10 cellular contexts compared by ENCODE assay signal in the genomic region with DNA sequence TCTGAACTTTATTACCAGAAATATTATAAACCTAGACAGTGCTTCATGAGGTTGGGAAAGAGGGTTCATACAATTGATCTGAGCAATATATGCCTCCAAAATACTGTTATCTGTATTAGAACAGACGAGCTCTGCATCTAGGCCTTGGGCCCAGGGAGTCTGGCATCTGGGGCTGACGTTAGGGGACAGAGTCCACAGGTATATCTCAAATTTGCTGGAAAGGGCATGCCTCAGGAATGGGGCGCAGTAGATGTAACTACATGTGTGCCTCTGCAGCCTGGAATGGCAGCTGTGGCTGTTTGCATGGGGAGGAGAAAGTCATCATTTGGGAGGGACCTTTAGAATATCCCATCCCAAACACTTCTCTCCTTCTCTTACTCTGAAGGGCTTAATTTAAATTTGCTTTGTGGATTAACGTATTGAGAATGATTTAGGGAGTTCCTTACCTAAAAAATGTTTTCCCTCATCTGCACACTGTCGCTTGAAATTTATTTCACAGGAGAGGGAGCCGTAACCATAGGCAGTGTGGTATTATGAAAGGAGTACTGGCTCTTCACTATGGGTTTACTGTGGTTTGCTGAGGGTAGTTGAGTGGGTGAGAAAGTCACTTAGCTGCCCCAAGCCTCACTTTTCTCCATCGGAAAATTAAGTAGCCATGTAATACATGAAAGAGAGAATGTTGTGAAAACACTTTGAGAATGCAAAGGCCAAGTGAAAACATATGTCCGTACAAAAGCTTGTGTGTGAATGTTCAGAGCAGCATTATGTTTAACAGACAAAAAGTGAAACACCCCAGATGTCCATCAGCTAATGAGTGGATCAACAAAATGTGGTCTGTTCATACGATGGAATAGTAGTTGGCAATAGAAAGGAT. TPM values are rescaled to one million over a fixed set of nuclear protein-coding genes. Genes with fewer than 3 reads are reported as not detected.
DNase-seq lines count a peak whose midpoint lies in the region; ATAC-seq and TF ChIP-seq lines count a peak whose summit lies in the region.
"Had no signal": no experiment of that assay in that cellular context is flagged by ENCODE, and none has a peak within 500 bp of the region (broad histone marks: within the 10 kb centered on the region; RNA-seq: fewer than 3 reads in every experiment).

No MANE protein-coding gene starts in this region.

- intact Hi-C loops in activated CD4-positive, alpha-beta memory T cell treated with anti-CD3 and anti-CD28 coated beads for 36 hours (cut with micrococcal nuclease), result no loop called here
- intact Hi-C loops in left colon (cut with DNase I, micrococcal nuclease) (no loop called here), spleen (cut with DNase I; ENCODE audit: low total_unique reads) (loop anchor here (10.0 kb wide), 2 partner anchors 75 to 85 kb away; no protein-coding TSS in a partner anchor)

- H3K4me3 Mint-ChIP-seq in activated CD4-positive, alpha-beta memory T cell treated with anti-CD3 and anti-CD28 coated beads for 36 hours, result no peak overlapping the region
- H3K4me3 Mint-ChIP-seq in activated CD4-positive, alpha-beta memory T cell treated with anti-CD3 and anti-CD28 coated beads, Interleukin-2, amount 10 ng/mL, durations not matched to agents 7 days and 5 days, result no peak overlapping the region
- H3K4me3 Mint-ChIP-seq in activated naive CD8-positive, alpha-beta T cell, result peak overlapping the region; percentile 15

- H3K36me3 Mint-ChIP-seq in activated CD4-positive, alpha-beta memory T cell treated with anti-CD3 and anti-CD28 coated beads for 36 hours, result peaks cover 11% of the 10 kb centered on the region
- H3K36me3 Mint-ChIP-seq in activated CD4-positive, alpha-beta memory T cell treated with anti-CD3 and anti-CD28 coated beads, Interleukin-2, amount 10 ng/mL, durations not matched to agents 7 days and 5 days (ENCODE audit: low read depth), result peaks cover 22% of the 10 kb centered on the region
- H3K36me3 Mint-ChIP-seq in activated naive CD8-positive, alpha-beta T cell, result no peaks in the 10 kb centered on the region

- ATAC-seq in left colon, result peak; percentile 73

- 70 to 71% (median 70%) methylated on average over 9 of the region's 9 CpGs for WGBS in spleen, 5 donors

- H3K4me3 ChIP-seq in spleen, result no peak overlapping the region

- POLR2A ChIA-PET in activated CD4-positive, alpha-beta memory T cell treated with anti-CD3 and anti-CD28 coated beads for 36 hours (lab: Charles Lee), result no interaction called here
- POLR2A ChIA-PET in activated CD4-positive, alpha-beta memory T cell treated with anti-CD3 and anti-CD28 coated beads, Interleukin-2, amount 10 ng/mL, durations not matched to agents 7 days and 5 days (lab: Charles Lee), result interaction anchor here (1.0 kb wide), 1 partner anchor 12 kb away, joined by 3 read pairs; no protein-coding TSS in a partner anchor

- no peak for DNase-seq in activated CD4-positive, alpha-beta memory T cell treated with anti-CD3 and anti-CD28 coated beads for 36 hours
- DNase-seq in activated CD4-positive, alpha-beta memory T cell treated with anti-CD3 and anti-CD28 coated beads, Interleukin-2, amount 10 ng/mL, durations not matched to agents 7 days and 5 days, result no peak
- DNase-seq in left colon (no peak), spleen (no peak), SIG-M5 treated with dmso at 0.1 percent for 504 hours (lab: John Stamatoyannopoulos, UW; ENCODE audit: unreplicated experiment) (no peak), NCI-H2227 treated with DMSO at 0.1 percent for 48 hours (lab: John Stamatoyannopoulos, UW) (no peak), NCI-H774 (lab: John Stamatoyannopoulos, UW) (no peak)
- DNase-seq: kidney glomerular epithelial cell, OCI-M1 had no signal

- TF ChIP-seq CTCF in spleen (IDR thresholded peaks at IDR 0.05 in 8 of 11, conservative IDR thresholded peaks at IDR 0.05 in 3 of 11), result no peak

- peak overlapping the region; percentile 10 for H3K27ac Mint-ChIP-seq in activated CD4-positive, alpha-beta memory T cell treated with anti-CD3 and anti-CD28 coated beads for 36 hours
- no peak overlapping the region for H3K27ac Mint-ChIP-seq in activated CD4-positive, alpha-beta memory T cell treated with anti-CD3 and anti-CD28 coated beads, Interleukin-2, amount 10 ng/mL, durations not matched to agents 7 days and 5 days
- peak overlapping the region; percentile 79 for H3K27ac Mint-ChIP-seq in activated naive CD8-positive, alpha-beta T cell

- H3K4me1 ChIP-seq in spleen, result peaks cover 74 to 100% (median 96%) of the 10 kb centered on the region in 6 donors

- peak overlapping the region in 6 of 8 donors; percentile 23 to 61 (median 41) for H3K27ac ChIP-seq in spleen

- H3K27me3 ChIP-seq in spleen (replicated peaks in 1 of 7), result no peaks in the 10 kb centered on the region

- no peaks in the 10 kb centered on the region for H3K9me3 ChIP-seq in spleen

- CTCF ChIA-PET in activated CD4-positive, alpha-beta memory T cell treated with anti-CD3 and anti-CD28 coated beads for 36 hours (lab: Charles Lee), result interaction anchor here (1.0 kb wide), 1 partner anchor 124 kb away, joined by 3 read pairs; no protein-coding TSS in a partner anchor
- CTCF ChIA-PET in activated CD4-positive, alpha-beta memory T cell treated with anti-CD3 and anti-CD28 coated beads, Interleukin-2, amount 10 ng/mL, durations not matched to agents 7 days and 5 days (lab: Charles Lee), result interaction anchor here (0.9 kb wide), 1 partner anchor 11 kb away, joined by 3 read pairs; no protein-coding TSS in a partner anchor

- TF ChIP-seq POLR2A in spleen (IDR thresholded peaks at IDR 0.05), result no peak

- no peaks in the 10 kb centered on the region for H3K9me3 Mint-ChIP-seq in activated CD4-positive, alpha-beta memory T cell treated with anti-CD3 and anti-CD28 coated beads for 36 hours
- H3K9me3 Mint-ChIP-seq in activated CD4-positive, alpha-beta memory T cell treated with anti-CD3 and anti-CD28 coated beads, Interleukin-2, amount 10 ng/mL, durations not matched to agents 7 days and 5 days, result no peaks in the 10 kb centered on the region
- no peaks in the 10 kb centered on the region for H3K9me3 Mint-ChIP-seq in activated naive CD8-positive, alpha-beta T cell (ENCODE audit: low read depth)

- no peaks in the 10 kb centered on the region for H3K27me3 Mint-ChIP-seq in activated CD4-positive, alpha-beta memory T cell treated with anti-CD3 and anti-CD28 coated beads for 36 hours
- H3K27me3 Mint-ChIP-seq in activated CD4-positive, alpha-beta memory T cell treated with anti-CD3 and anti-CD28 coated beads, Interleukin-2, amount 10 ng/mL, durations not matched to agents 7 days and 5 days, result no peaks in the 10 kb centered on the region
- no peaks in the 10 kb centered on the region for H3K27me3 Mint-ChIP-seq in activated naive CD8-positive, alpha-beta T cell

- H3K4me1 Mint-ChIP-seq in activated CD4-positive, alpha-beta memory T cell treated with anti-CD3 and anti-CD28 coated beads for 36 hours (ENCODE audit: low read depth), result peaks cover 77% of the 10 kb centered on the region
- H3K4me1 Mint-ChIP-seq in activated CD4-positive, alpha-beta memory T cell treated with anti-CD3 and anti-CD28 coated beads, Interleukin-2, amount 10 ng/mL, durations not matched to agents 7 days and 5 days, result peaks cover 70% of the 10 kb centered on the region
- H3K4me1 Mint-ChIP-seq in activated naive CD8-positive, alpha-beta T cell (ENCODE audit: low read depth), result peaks cover 83% of the 10 kb centered on the region

- peaks cover 0 to 15% (median 12%) of the 10 kb centered on the region in 6 donors for H3K36me3 ChIP-seq in spleen

RNA-seq across cellular contexts. Expression of a gene that starts 5.9 kb away (rescaled TPM):
- 100 to 1,000 TPM; 212 TPM for total RNA-seq in activated CD4-positive, alpha-beta memory T cell treated with anti-CD3 and anti-CD28 coated beads for 36 hours
- total RNA-seq in activated CD4-positive, alpha-beta memory T cell treated with anti-CD3 and anti-CD28 coated beads, Interleukin-2, amount 10 ng/mL, durations not matched to agents 7 days and 5 days, result 100 to 1,000 TPM; 266 to 277 TPM
- total RNA-seq in left colon, result 100 to 1,000 TPM; 250 to 254 TPM
- total RNA-seq in spleen, result 100 to 1,000 TPM; 260 to 348 (median 295) TPM
- 100 to 1,000 TPM; 175 to 224 (median 194) TPM for polyA plus RNA-seq in spleen

RNA-seq across cellular contexts. Expression of a gene that starts 56.6 kb away (rescaled TPM):
- 10 to 100 TPM; 55.9 to 62.8 TPM for total RNA-seq in activated CD4-positive, alpha-beta memory T cell treated with anti-CD3 and anti-CD28 coated beads for 36 hours
- 10 to 100 TPM; 77.0 to 80.3 TPM for total RNA-seq in activated CD4-positive, alpha-beta memory T cell treated with anti-CD3 and anti-CD28 coated beads, Interleukin-2, amount 10 ng/mL, durations not matched to agents 7 days and 5 days
- total RNA-seq in left colon (10 to 100 TPM; 54.3 to 75.2 TPM), spleen (100 to 1,000 TPM; 150 to 295 (median 265) TPM)
- polyA plus RNA-seq in spleen, result 100 to 1,000 TPM in 1 of 3 donors, 10 to 100 TPM in 2; 42.0 to 138 (median 43.5) TPM
